In the genomic region with DNA sequence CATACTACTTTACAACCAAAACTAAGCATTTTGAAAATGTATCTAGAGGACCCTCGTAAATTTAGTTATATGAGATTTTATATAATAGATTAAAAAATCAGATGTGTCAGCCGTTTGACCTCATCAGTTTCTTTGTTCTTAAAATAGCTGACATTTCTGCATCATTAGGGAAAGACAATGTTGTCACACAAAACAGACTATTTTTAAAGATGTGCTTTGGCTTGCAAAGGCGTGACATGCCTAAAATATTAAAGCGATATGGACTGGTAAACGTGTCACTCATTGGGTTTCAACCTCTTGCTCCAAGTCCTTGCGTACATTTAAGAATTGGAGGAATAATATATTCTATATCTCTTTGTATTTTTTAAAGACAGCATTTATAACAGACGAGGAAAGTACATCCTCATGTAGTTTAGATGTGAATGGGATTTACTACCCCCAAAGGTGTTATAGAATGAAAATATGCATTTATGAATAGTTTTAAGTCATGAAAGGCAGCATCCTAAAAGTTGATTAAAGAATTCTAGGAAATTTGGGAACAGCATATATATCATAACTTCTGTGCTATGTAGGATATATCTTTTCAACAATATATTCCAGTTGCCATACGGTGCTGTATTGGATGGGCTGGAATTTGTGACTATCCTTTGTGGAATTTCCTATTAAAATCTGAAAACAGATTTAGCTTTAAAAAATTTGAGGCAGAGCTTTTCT, we compare ENCODE assay signal across 1 cellular context.
TF ChIP-seq lines count a peak whose summit lies in the region.

No MANE protein-coding gene starts in this region.

TF ChIP-seq in K562, 482 proteins besides CTCF, POLR2A, EP300 and RAD21 (continued from another document and continues in another):
- no peak for TF ChIP-seq NFYB (IDR thresholded peaks at IDR 0.05; ENCODE audit: extremely low read depth, insufficient read length)
- peak; percentile 49; the same call in 1 of the 2 replicates for TF ChIP-seq ZNF551 (CRISPR knock-in tag; IDR thresholded peaks at IDR 0.05)
- TF ChIP-seq SMARCA5 (IDR thresholded peaks at IDR 0.05): no peak
- TF ChIP-seq ZFX (CRISPR knock-in tag; IDR thresholded peaks at IDR 0.05): no peak
- no peak for TF ChIP-seq CREB3L1 (IDR thresholded peaks at IDR 0.05; ENCODE audit: borderline replicate concordance, low read depth)
- no peak for TF ChIP-seq RBM17 (IDR thresholded peaks at IDR 0.05; ENCODE audit: borderline replicate concordance, low read depth, low read length)
- TF ChIP-seq, protein P1, sequence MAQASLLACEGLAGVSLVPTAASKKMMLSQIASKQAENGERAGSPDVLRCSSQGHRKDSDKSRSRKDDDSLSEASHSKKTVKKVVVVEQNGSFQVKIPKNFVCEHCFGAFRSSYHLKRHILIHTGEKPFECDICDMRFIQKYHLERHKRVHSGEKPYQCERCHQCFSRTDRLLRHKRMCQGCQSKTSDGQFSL (CRISPR knock-in tag; IDR thresholded peaks at IDR 0.05): no peak
- TF ChIP-seq, protein P1 (tag; IDR thresholded peaks at IDR 0.05): no peak
- TF ChIP-seq, protein P2, sequence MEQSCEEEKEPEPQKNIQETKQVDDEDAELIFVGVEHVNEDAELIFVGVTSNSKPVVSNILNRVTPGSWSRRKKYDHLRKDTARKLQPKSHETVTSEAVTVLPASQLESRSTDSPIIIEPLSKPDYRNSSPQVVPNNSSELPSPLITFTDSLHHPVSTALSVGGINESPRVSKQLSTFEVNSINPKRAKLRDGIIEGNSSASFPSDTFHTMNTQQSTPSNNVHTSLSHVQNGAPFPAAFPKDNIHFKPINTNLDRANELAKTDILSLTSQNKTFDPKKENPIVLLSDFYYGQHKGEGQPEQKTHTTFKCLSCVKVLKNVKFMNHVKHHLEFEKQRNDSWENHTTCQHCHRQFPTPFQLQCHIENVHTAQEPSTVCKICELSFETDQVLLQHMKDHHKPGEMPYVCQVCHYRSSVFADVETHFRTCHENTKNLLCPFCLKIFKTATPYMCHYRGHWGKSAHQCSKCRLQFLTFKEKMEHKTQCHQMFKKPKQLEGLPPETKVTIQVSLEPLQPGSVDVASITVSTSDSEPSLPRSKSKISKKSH (CRISPR knock-in tag; IDR thresholded peaks at IDR 0.05): no peak
- no peak for TF ChIP-seq ZNF449 (CRISPR knock-in tag; IDR thresholded peaks at IDR 0.05)
- TF ChIP-seq PRDM10 (IDR thresholded peaks at IDR 0.05; ENCODE audit: partially characterized antibody): no peak
- peak; percentile 37 for TF ChIP-seq POLR2AphosphoS5 (IDR thresholded peaks at IDR 0.05; ENCODE audit: control insufficient read depth, insufficient read depth, low read depth, low read length)
- no peak for TF ChIP-seq ETS1 (conservative IDR thresholded peaks at IDR 0.05; ENCODE audit: control insufficient read depth, low read depth, low read length)
- no peak for TF ChIP-seq GATAD2A (IDR thresholded peaks at IDR 0.05)
- TF ChIP-seq PCBP2 (IDR thresholded peaks at IDR 0.05; ENCODE audit: low read depth, low read length, poor library complexity, severe bottlenecking): no peak
- no peak for TF ChIP-seq EGR1 (conservative IDR thresholded peaks at IDR 0.05)
- TF ChIP-seq MGA (IDR thresholded peaks at IDR 0.05): no peak
- TF ChIP-seq ZNF316 (IDR thresholded peaks at IDR 0.05): peak; percentile 14; the same call in 1 of the 2 replicates
- 0 out of 4 replicates have a peak, but pooled peaks of 1 of the 2 experiments have one; percentile 20 for TF ChIP-seq MAZ (CRISPR knock-in tag; conservative IDR thresholded peaks at IDR 0.05 in 1 of 2, IDR thresholded peaks at IDR 0.05 in 1 of 2)
- 0 out of 2 replicates have a peak, but pooled peaks have one; percentile 4 for TF ChIP-seq ZNF253 (CRISPR knock-in tag; conservative IDR thresholded peaks at IDR 0.05)
- TF ChIP-seq, protein P3, sequence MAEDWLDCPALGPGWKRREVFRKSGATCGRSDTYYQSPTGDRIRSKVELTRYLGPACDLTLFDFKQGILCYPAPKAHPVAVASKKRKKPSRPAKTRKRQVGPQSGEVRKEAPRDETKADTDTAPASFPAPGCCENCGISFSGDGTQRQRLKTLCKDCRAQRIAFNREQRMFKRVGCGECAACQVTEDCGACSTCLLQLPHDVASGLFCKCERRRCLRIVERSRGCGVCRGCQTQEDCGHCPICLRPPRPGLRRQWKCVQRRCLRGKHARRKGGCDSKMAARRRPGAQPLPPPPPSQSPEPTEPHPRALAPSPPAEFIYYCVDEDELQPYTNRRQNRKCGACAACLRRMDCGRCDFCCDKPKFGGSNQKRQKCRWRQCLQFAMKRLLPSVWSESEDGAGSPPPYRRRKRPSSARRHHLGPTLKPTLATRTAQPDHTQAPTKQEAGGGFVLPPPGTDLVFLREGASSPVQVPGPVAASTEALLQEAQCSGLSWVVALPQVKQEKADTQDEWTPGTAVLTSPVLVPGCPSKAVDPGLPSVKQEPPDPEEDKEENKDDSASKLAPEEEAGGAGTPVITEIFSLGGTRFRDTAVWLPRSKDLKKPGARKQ (CRISPR knock-in tag; IDR thresholded peaks at IDR 0.05): no peak
- no peak for TF ChIP-seq MYC (IDR thresholded peaks at IDR 0.05; ENCODE audit: low read depth, low read length)
- no peak for TF ChIP-seq MYC (CRISPR knock-in tag; IDR thresholded peaks at IDR 0.05; ENCODE audit: borderline replicate concordance, low read depth)
- no peak for TF ChIP-seq KAT7 (CRISPR knock-in tag; IDR thresholded peaks at IDR 0.05; ENCODE audit: borderline replicate concordance)
- no peak for TF ChIP-seq ZNF79 (CRISPR knock-in tag; IDR thresholded peaks at IDR 0.05; ENCODE audit: low read depth)
- TF ChIP-seq PTRF (tag; IDR thresholded peaks at IDR 0.05): no peak
